ENCODE assay signal across 13 cellular contexts in the genomic region with DNA sequence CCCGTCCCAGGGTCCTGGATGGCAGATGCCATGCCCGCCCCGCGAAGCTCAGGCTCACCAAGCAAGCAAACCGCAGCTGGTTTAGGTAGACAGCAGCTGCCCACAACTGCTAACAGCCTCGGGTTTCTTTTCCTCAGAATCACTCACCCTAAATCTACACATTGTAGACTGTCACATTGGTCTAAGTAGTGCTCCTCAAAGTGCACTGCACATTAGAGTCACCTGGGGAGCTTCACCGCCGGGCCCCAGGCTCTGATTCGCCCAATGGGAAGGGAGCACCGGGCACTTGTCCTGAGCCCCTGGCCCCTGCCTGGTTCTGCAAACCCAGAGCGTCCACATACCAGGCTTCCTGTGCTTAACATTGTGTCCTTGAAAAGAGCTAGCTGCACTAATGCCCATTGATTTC. TPM values are rescaled to one million over a fixed set of nuclear protein-coding genes. Genes with fewer than 3 reads are reported as not detected.
DNase-seq lines count a peak whose midpoint lies in the region; ATAC-seq, FAIRE-seq and TF ChIP-seq lines count a peak whose summit lies in the region.
"Had no signal": no experiment of that assay in that cellular context is flagged by ENCODE, and none has a peak within 500 bp of the region (broad histone marks: within the 10 kb centered on the region; RNA-seq: fewer than 3 reads in every experiment).

No MANE protein-coding gene starts in this region.

- H4K20me1 ChIP-seq in IMR-90 (ENCODE audit: insufficient read depth, low read length) (no peaks in the 10 kb centered on the region), H1 (replicated peaks in 1 of 2; ENCODE audit: control insufficient read depth in 1 of 2, insufficient read depth in 2 of 2, low read length in 2 of 2) (peaks cover 0 to 20% of the 10 kb centered on the region in 2 experiments)

- H2BK5ac ChIP-seq in IMR-90 (ENCODE audit: low read depth, low read length, poor library complexity, severe bottlenecking) (no peak overlapping the region), H1 (ENCODE audit: low read depth, low read length) (no peak overlapping the region)

- peak overlapping the region; percentile 71 for H3K4me3 Mint-ChIP-seq in Caco-2 (ENCODE audit: unreplicated experiment)

- H3K36me3 ChIP-seq in Caco-2 (ENCODE audit: control insufficient read depth, insufficient read depth, low read length) (no peaks in the 10 kb centered on the region; the same call in 1 of the 2 replicates), IMR-90 (ENCODE audit: control insufficient read depth, insufficient read depth, low read length) (no peaks in the 10 kb centered on the region), H1 (ENCODE audit: control insufficient read depth in 2 of 4, insufficient read depth in 4 of 4, low read length in 3 of 4) (peaks cover 0 to 3% (median 0%) of the 10 kb centered on the region in 4 experiments; a peak in 1 of 8 replicates)

- no peaks in the 10 kb centered on the region for H3K9me1 ChIP-seq in IMR-90 (ENCODE audit: insufficient read depth, low read length)

- intact Hi-C loops in Caco-2 (cut with micrococcal nuclease; ENCODE audit: unreplicated experiment): loop anchor here (10.0 kb wide), 1 partner anchor 1214 kb away; no protein-coding TSS in a partner anchor
- intact Hi-C loops in IMR-90 (cut with micrococcal nuclease): no loop called here

- H3K4me1 ChIP-seq in Caco-2 (peaks cover 7% of the 10 kb centered on the region), IMR-90 (ENCODE audit: control insufficient read depth, insufficient read depth, low read length) (peaks cover 2% of the 10 kb centered on the region; the same call in 1 of the 2 replicates), H1 (replicated peaks in 1 of 4; ENCODE audit: control insufficient read depth in 3 of 4, insufficient read depth in 4 of 4, low read length in 3 of 4) (peaks cover 0 to 29% (median 9%) of the 10 kb centered on the region in 4 experiments; a peak in 5 of 7 replicates)

- peaks cover 40% of the 10 kb centered on the region for H3K23me2 ChIP-seq in H1 (ENCODE audit: low read depth, low read length)

- no peaks in the 10 kb centered on the region for H3K9me3 Mint-ChIP-seq in Caco-2 (ENCODE audit: unreplicated experiment)

- TF ChIP-seq POLR2A in IMR-90 (IDR thresholded peaks at IDR 0.05; ENCODE audit: low read depth, low read length): no peak
- TF ChIP-seq POLR2A in H1 (IDR thresholded peaks at IDR 0.05; ENCODE audit: control extremely low read depth in 1 of 2, low read depth in 2 of 2, low read length in 2 of 2): no peak

- H4K8ac ChIP-seq in IMR-90 (ENCODE audit: low read depth in 2 of 2, low read length in 2 of 2) (no peak overlapping the region), H1 (ENCODE audit: extremely low read depth, insufficient read depth, low read length) (no peak overlapping the region)

- in situ Hi-C loops in IMR-90 (cut with MboI; ENCODE audit: low sequenced_read_pairs): no loop called here
- in situ Hi-C loops in GM13977 (cut with MboI; ENCODE audit: low pct_unique_long_range_greater_than_20kb, low sequenced_read_pairs, unreplicated experiment): no loop called here

- H3K27me3 ChIP-seq in Caco-2 (replicated peaks; ENCODE audit: control insufficient read depth, insufficient read depth, low read length): no peaks in the 10 kb centered on the region
- H3K27me3 ChIP-seq in IMR-90 (ENCODE audit: control insufficient read depth, insufficient read depth, low read length): peaks cover 62% of the 10 kb centered on the region
- peaks cover 43 to 88% (median 76%) of the 10 kb centered on the region in 4 experiments for H3K27me3 ChIP-seq in H1 (replicated peaks in 1 of 4; ENCODE audit: control insufficient read depth in 3 of 4, extremely low read depth in 1 of 4, insufficient read depth in 3 of 4, low read length in 3 of 4)

- no peak overlapping the region for H2BK20ac ChIP-seq in IMR-90 (ENCODE audit: low read depth, low read length)
- no peak overlapping the region for H2BK20ac ChIP-seq in H1 (ENCODE audit: low read length)

- H3K9me3 ChIP-seq in Caco-2 (no peaks in the 10 kb centered on the region), IMR-90 (ENCODE audit: control insufficient read depth, insufficient read depth, low read length) (no peaks in the 10 kb centered on the region), H1 (ENCODE audit: insufficient read depth in 2 of 2, low read depth in 1 of 2, low read length in 1 of 2) (no peaks in the 10 kb centered on the region)

- H2BK120ac ChIP-seq in IMR-90 (ENCODE audit: low read depth, low read length) (no peak overlapping the region), H1 (replicated peaks; ENCODE audit: low read depth, low read length) (no peak overlapping the region)

- H3K27me3 Mint-ChIP-seq in Caco-2 (ENCODE audit: insufficient read depth, unreplicated experiment): peaks cover 12% of the 10 kb centered on the region

- DNase-seq in Caco-2 (no peak), IMR-90 (no peak), H1 (ENCODE audit: low read depth in 1 of 2, low spot score in 2 of 2) (no peak), retinal pigment epithelial cell (ENCODE audit: low read depth) (no peak), MV-4-11 (lab: John Stamatoyannopoulos, UW) (no peak), RCC 7860 (ENCODE audit: low spot score) (no peak), GM13977 (ENCODE audit: low spot score) (no peak)
- DNase-seq: anterior cingulate cortex, COR-L47, Karpas-422, NCI-H2081 treated with DMSO at 0.1 percent for 48 hours, substantia nigra had no signal

- FAIRE-seq in H1 (lab: Jason Lieb, UNC) (no peak), RCC 7860 (lab: Jason Lieb, UNC) (no peak)

- H2BK15ac ChIP-seq in IMR-90 (ENCODE audit: low read depth, low read length) (no peak overlapping the region), H1 (ENCODE audit: low read length) (peak overlapping the region; percentile 92; the same call in 1 of the 2 replicates)

- POLR2A ChIA-PET in Caco-2 (lab: Charles Lee) (no interaction called here), IMR-90 (lab: Charles Lee; ENCODE audit: unreplicated experiment) (no interaction called here), H1 (lab: Charles Lee; ENCODE audit: partially characterized antibody) (no interaction called here)

- no peak overlapping the region for H2AK9ac ChIP-seq in IMR-90 (replicated peaks; ENCODE audit: low read depth, low read length, poor library complexity)

- no peak overlapping the region for H3K4ac ChIP-seq in IMR-90 (ENCODE audit: low read depth, low read length)
- H3K4ac ChIP-seq in H1 (replicated peaks; ENCODE audit: insufficient read length, low read depth, low read length): no peak overlapping the region

- H3K4me3 ChIP-seq in Caco-2 (ENCODE audit: low read depth, low read length) (peak overlapping the region; percentile 71), IMR-90 (ENCODE audit: insufficient read depth, low read depth, low read length) (no peak overlapping the region), H1 (ENCODE audit: extremely low read depth in 1 of 4, insufficient read depth in 2 of 4, low read depth in 3 of 4, low read length in 4 of 4) (peak overlapping the region in 1 of 4 experiments; percentile 54; a peak in 3 of 8 replicates), retinal pigment epithelial cell (ENCODE audit: low read length) (peak overlapping the region; percentile 40)

- H2AFZ ChIP-seq in IMR-90 (replicated peaks; ENCODE audit: low read length, poor library complexity) (peak overlapping the region; percentile 51), H1 (ENCODE audit: low read length) (no peak overlapping the region)

- H3K14ac ChIP-seq in IMR-90 (replicated peaks; ENCODE audit: low read depth, low read length) (no peak overlapping the region), H1 (ENCODE audit: insufficient read length) (no peak overlapping the region)

- CTCF ChIA-PET in Caco-2 (lab: Charles Lee) (interaction anchor here (0.6 to 1.7 kb wide), 2 partner anchors 60 to 76 kb away, joined by 3 to 11 read pairs; no protein-coding TSS in a partner anchor), IMR-90 (lab: Yijun Ruan, JAX) (interaction anchor here (1.0 to 1.7 kb wide), 3 partner anchors 9 to 28 kb away, joined by 3 to 6 read pairs (median 4); no protein-coding TSS in a partner anchor), H1 (lab: Charles Lee; ENCODE audit: partially characterized antibody) (interaction anchor here (0.8 to 3.8 kb wide), 8 partner anchors 9 to 1125 kb away, joined by 3 to 16 read pairs (median 8); no protein-coding TSS in a partner anchor)

- TF ChIP-seq EP300 in H1 (IDR thresholded peaks at IDR 0.05; ENCODE audit: borderline replicate concordance in 1 of 2, low read depth in 2 of 2, low read length in 2 of 2): no peak

- H4K5ac ChIP-seq in IMR-90 (ENCODE audit: low read depth, low read length) (no peak overlapping the region), H1 (ENCODE audit: insufficient read length, low read depth, low read length) (no peak overlapping the region)

- BruUV-seq in Caco-2 (replicated peaks; lab: Mats Ljungman, UMichigan) (no TSS peak), IMR-90 (replicated peaks; lab: Mats Ljungman, UMichigan) (no TSS peak)

- ATAC-seq in IMR-90 (ENCODE audit: low read depth): no peak

- no peak for TF ChIP-seq CTCF in Caco-2 (IDR thresholded peaks at IDR 0.05; ENCODE audit: insufficient read depth in 1 of 2, low read depth in 1 of 2, low read length in 1 of 2, severe bottlenecking in 1 of 2, unreplicated experiment in 1 of 2)
- TF ChIP-seq CTCF in IMR-90 (conservative IDR thresholded peaks at IDR 0.05; ENCODE audit: low read depth, low read length): no peak
- TF ChIP-seq CTCF in H1 (IDR thresholded peaks at IDR 0.05; ENCODE audit: control extremely low read depth in 1 of 3, insufficient read depth in 1 of 3, low read depth in 1 of 3, low read length in 3 of 3): no peak
- TF ChIP-seq CTCF in retinal pigment epithelial cell (conservative IDR thresholded peaks at IDR 0.05; ENCODE audit: low read depth, low read length): no peak
- TF ChIP-seq CTCF in GM13977 (IDR thresholded peaks at IDR 0.05; ENCODE audit: extremely low read depth, insufficient read depth, missing control alignments): no peak

- dilution Hi-C loops in IMR-90 (cut with HindIII; ENCODE audit: low sequenced_read_pairs, unreplicated experiment): no loop called here

- H3K18ac ChIP-seq in IMR-90 (ENCODE audit: low read depth, low read length): no peak overlapping the region
- H3K18ac ChIP-seq in H1 (ENCODE audit: extremely low read depth, low read length): no peak overlapping the region; the same call in 1 of the 2 replicates

- H3K9ac ChIP-seq in IMR-90 (ENCODE audit: low read depth, low read length) (no peak overlapping the region), H1 (replicated peaks in 1 of 4; ENCODE audit: extremely low read depth in 1 of 4, low read depth in 3 of 4, low read length in 3 of 4) (no peak overlapping the region)

- H3K79me1 ChIP-seq in IMR-90 (ENCODE audit: low read depth in 1 of 2, low read length in 2 of 2) (no peaks in the 10 kb centered on the region), H1 (ENCODE audit: low read depth, low read length) (no peaks in the 10 kb centered on the region; the same call in 1 of the 2 replicates)

- TF ChIP-seq RAD21 in IMR-90 (IDR thresholded peaks at IDR 0.05; ENCODE audit: low read length) (no peak), H1 (IDR thresholded peaks at IDR 0.05 in 1 of 2, conservative IDR thresholded peaks at IDR 0.05 in 1 of 2; ENCODE audit: low read depth in 2 of 2, low read length in 2 of 2) (no peak)

- WGBS in IMR-90 (ENCODE audit: extremely low coverage in 2 of 2, insufficient read length in 1 of 2), 2 experiments: no CpG with 5 or more reads among the region's 11 CpGs
- WGBS in H1 (ENCODE audit: extremely low coverage in 1 of 2, insufficient coverage in 1 of 2, insufficient read length in 1 of 2, insufficient replicate concordance in 2 of 2, low coverage in 1 of 2, low lambda C conversion rate in 2 of 2, missing lambda C conversion rate in 1 of 2), 2 experiments: 66% methylated on average over 11 of the region's 11 CpGs; no CpG with 5 or more reads in 1 of the 2 experiments

- H3K23ac ChIP-seq in IMR-90 (ENCODE audit: low read depth, low read length) (no peak overlapping the region), H1 (ENCODE audit: insufficient read length) (no peak overlapping the region)

- H3K27ac ChIP-seq in IMR-90 (ENCODE audit: insufficient read depth, low read length): no peak overlapping the region
- H3K27ac ChIP-seq in H1 (ENCODE audit: low read depth, low read length): no peak overlapping the region

- H2BK12ac ChIP-seq in H1 (ENCODE audit: low read depth, low read length): no peak overlapping the region

- H4K91ac ChIP-seq in IMR-90 (ENCODE audit: insufficient read depth, low read depth, low read length) (no peak overlapping the region), H1 (replicated peaks; ENCODE audit: insufficient read length, low read length) (no peak overlapping the region)

- H3K4me2 ChIP-seq in IMR-90 (ENCODE audit: low read depth, low read length) (no peak overlapping the region), H1 (ENCODE audit: insufficient read depth in 1 of 2, low read depth in 2 of 2, low read length in 2 of 2) (peak overlapping the region; percentile 70 to 78)

- H3K4me1 Mint-ChIP-seq in Caco-2 (ENCODE audit: low read depth, unreplicated experiment): peaks cover 11% of the 10 kb centered on the region

- H3K27ac Mint-ChIP-seq in Caco-2 (ENCODE audit: unreplicated experiment): no peak overlapping the region

- H3K56ac ChIP-seq in IMR-90 (ENCODE audit: extremely low read depth, insufficient read depth, low read length) (no peak overlapping the region), H1 (replicated peaks; ENCODE audit: insufficient read length, low read depth, low read length) (no peak overlapping the region)

- H3K79me2 ChIP-seq in H1 (ENCODE audit: control insufficient read depth in 1 of 2, insufficient read depth in 2 of 2, low read length in 2 of 2): no peaks in the 10 kb centered on the region

- H2AK5ac ChIP-seq in IMR-90 (ENCODE audit: low read depth, low read length) (no peak overlapping the region), H1 (ENCODE audit: low read depth, low read length) (no peak overlapping the region)

- peaks cover 6% of the 10 kb centered on the region for H3K36me3 Mint-ChIP-seq in Caco-2 (ENCODE audit: insufficient read depth, unreplicated experiment)

RNA-seq across cellular contexts. Expression of a gene that starts 0.8 kb away (rescaled TPM):
- total RNA-seq in Caco-2 (2022) (0.57 and 0.86 TPM in 2 replicates), IMR-90 (2012; rRNA removed) (under 0.01 TPM in 1 of 2 replicates, not detected in the other)
- polyA plus RNA-seq in IMR-90 (2012; rRNA removed) (0.03 TPM in 1 of 2 replicates, not detected in the other), H1 (2011; rRNA removed) (0.20 and 0.36 TPM in 2 replicates)
- not detected in 2 replicates for polyA plus RNA-seq in IMR-90 (2012; cell fraction: cytosol; rRNA removed)
- polyA plus RNA-seq in IMR-90 (2012; cell fraction: nucleus; rRNA removed; ENCODE audit: low replicate concordance): not detected in 2 replicates
- 0.20 and 0.57 TPM in 2 replicates for total RNA-seq in H1 (2021; fragmentation: NEBNext Ultra II Directional; extraction: Animal tissue kit (Norgen Biotek cat#: 25700))
- 0.26 TPM for polyA plus RNA-seq in H1 (2011; cell fraction: cytosol; rRNA removed)
- 0.40 TPM for polyA plus RNA-seq in H1 (2011; cell fraction: nucleus; rRNA removed)
- 0.12 to 0.29 TPM (median 0.23 TPM) in 4 replicates for polyA plus RNA-seq in H1 (2012, experiment 1 of 2)
- 0.09 TPM for polyA plus RNA-seq in H1 (2012, experiment 2 of 2)
- 0.30 TPM for polyA plus RNA-seq in H1 (2013, experiment 1 of 2)
- polyA plus RNA-seq in H1 (2013, experiment 2 of 2): 0.33 TPM
- polyA minus RNA-seq in H1 (2011; rRNA and poly(A)+ RNA removed): 0.17 and 0.28 TPM in 2 replicates
- polyA minus RNA-seq in H1 (2011; cell fraction: cytosol; rRNA and poly(A)+ RNA removed): not detected
- 1.00 TPM for polyA minus RNA-seq in H1 (2011; cell fraction: nucleus; rRNA and poly(A)+ RNA removed)
- total RNA-seq: fibroblast of villous mesenchyme had no signal
